10 cellular contexts compared by ENCODE assay signal in genomic region chr1:156060937-156061636, GRCh38. TPM values are rescaled to one million over a fixed set of nuclear protein-coding genes. Genes with fewer than 3 reads are reported as not detected.
DNase-seq lines count a peak whose midpoint lies in the region; ATAC-seq and TF ChIP-seq lines count a peak whose summit lies in the region.
"Had no signal": no experiment of that assay in that cellular context is flagged by ENCODE, and none has a peak within 500 bp of the region (broad histone marks: within the 10 kb centered on the region; RNA-seq: fewer than 3 reads in every experiment).

Gene RAB25 (plus strand): TSS chr1:156061160. CDS start chr1:156061401, 241 bp downstream.

- no peaks in the 10 kb centered on the region for H3K9me3 ChIP-seq in PC-9 (ENCODE audit: insufficient read depth, low read depth)
- H3K9me3 ChIP-seq in iPS-18a (ENCODE audit: control insufficient read depth, low read depth, low read length), result no peaks in the 10 kb centered on the region

- peak within 1 kb of the TSS; percentile 94 for H3K4me2 ChIP-seq in PC-9

- in situ Hi-C loops in ACHN (cut with HindIII; ENCODE audit: low pct_ligation_motif_present, low pct_unique_long_range_greater_than_20kb, low sequenced_read_pairs), result no loop called here

- CTCF ChIA-PET in PC-9 (lab: Charles Lee), result interaction anchor here (0.5 to 0.6 kb wide), 4 partner anchors 122 to 1204 kb away, joined by 3 to 12 read pairs (median 4); no protein-coding TSS in a partner anchor

- peak within 1 kb of the TSS in 3 of 4 donors; percentile 17 to 55 (median 35) for H3K4me3 Mint-ChIP-seq in IgD-negative memory B cell
- H3K4me3 Mint-ChIP-seq in stimulated activated effector memory CD8-positive, alpha-beta T cell treated with anti-CD3 and anti-CD28 coated beads, Interleukin-12 subunit alpha, Interleukin-12 subunit beta, amount 100 ng/mL, for 72 hours, result no peak within 1 kb of the TSS

- intact Hi-C loops in PC-9 (cut with micrococcal nuclease; ENCODE audit: unreplicated experiment), result loop anchor here (1.0 to 5.0 kb wide), 3 partner anchors 22 to 99 kb away; partner anchors contain the start of gene MEX3A

- no peak within 1 kb of the TSS for H3K27ac Mint-ChIP-seq in IgD-negative memory B cell
- H3K27ac Mint-ChIP-seq in stimulated activated effector memory CD8-positive, alpha-beta T cell treated with anti-CD3 and anti-CD28 coated beads, Interleukin-12 subunit alpha, Interleukin-12 subunit beta, amount 100 ng/mL, for 72 hours, result peak within 1 kb of the TSS; percentile 52

- POLR2A ChIA-PET in PC-9 (lab: Charles Lee; ENCODE audit: unreplicated experiment), result interaction anchor here (0.6 to 0.8 kb wide), 7 partner anchors 46 to 649 kb away, joined by 3 to 8 read pairs (median 3); partner anchors contain the start of gene ARHGEF2

- no peaks in the 10 kb centered on the region for H3K27me3 ChIP-seq in PC-9 (ENCODE audit: insufficient read depth, low read depth)
- no peaks in the 10 kb centered on the region for H3K27me3 ChIP-seq in iPS-18a (ENCODE audit: control insufficient read depth, insufficient read depth, low read length)

- H3K36me3 ChIP-seq in PC-9 (ENCODE audit: low read depth) (peaks cover 7% of the 10 kb centered on the region; the same call in 1 of the 2 replicates), iPS-18a (ENCODE audit: control insufficient read depth, low read depth, low read length) (peaks cover 3% of the 10 kb centered on the region)

- no peak for TF ChIP-seq CTCF in PC-9 (conservative IDR thresholded peaks at IDR 0.05)

- ATAC-seq in stimulated activated effector memory CD8-positive, alpha-beta T cell treated with anti-CD3 and anti-CD28 coated beads, Interleukin-12 subunit alpha, Interleukin-12 subunit beta, amount 100 ng/mL, for 72 hours, result no peak

- DNase-seq in PC-9 (peak; percentile 90 to 92), AG08395 (ENCODE audit: low spot score) (no peak), ACHN (no peak), dermis blood vessel endothelial cell (no peak)
- no peak for DNase-seq in stimulated activated effector memory CD8-positive, alpha-beta T cell treated with anti-CD3 and anti-CD28 coated beads, Interleukin-12 subunit alpha, Interleukin-12 subunit beta, amount 100 ng/mL, for 72 hours (ENCODE audit: low spot score in 2 of 2)
- DNase-seq: activated CD4-positive, alpha-beta T cell treated with anti-CD3 and anti-CD28 coated beads for 4 hours; retina had no signal

- peak within 1 kb of the TSS; percentile 61 for H3K27ac ChIP-seq in PC-9
- H3K27ac ChIP-seq in iPS-18a (ENCODE audit: low read length), result peak within 1 kb of the TSS; percentile 95

- no peaks in the 10 kb centered on the region for H3K27me3 Mint-ChIP-seq in IgD-negative memory B cell

- peaks cover 22% of the 10 kb centered on the region for H3F3A ChIP-seq in PC-9 (ENCODE audit: insufficient read depth, low read depth)

- peaks cover 28% of the 10 kb centered on the region for H4K20me1 ChIP-seq in PC-9 (ENCODE audit: insufficient read depth)

- H3K9me2 ChIP-seq in PC-9 (ENCODE audit: insufficient read depth), result no peaks in the 10 kb centered on the region

- TSS peak; percentile 70 for BruUV-seq in PC-9 (replicated peaks; lab: Mats Ljungman, UMichigan)

- peak within 1 kb of the TSS; percentile 93 for H2AFZ ChIP-seq in PC-9

- peak within 1 kb of the TSS; percentile 61 for H3K9ac ChIP-seq in iPS-18a (ENCODE audit: low read length)

- H3K4me1 Mint-ChIP-seq in IgD-negative memory B cell, result peaks cover 3 to 5% (median 3%) of the 10 kb centered on the region in 3 donors
- H3K4me1 Mint-ChIP-seq in stimulated activated effector memory CD8-positive, alpha-beta T cell treated with anti-CD3 and anti-CD28 coated beads, Interleukin-12 subunit alpha, Interleukin-12 subunit beta, amount 100 ng/mL, for 72 hours, result peaks cover 23% of the 10 kb centered on the region

- H3K4me3 ChIP-seq in PC-9, result peak within 1 kb of the TSS; percentile 64
- peak within 1 kb of the TSS; percentile 65 for H3K4me3 ChIP-seq in iPS-18a (ENCODE audit: low read length)

- no peaks in the 10 kb centered on the region for H3K9me3 Mint-ChIP-seq in IgD-negative memory B cell
- no peaks in the 10 kb centered on the region for H3K9me3 Mint-ChIP-seq in stimulated activated effector memory CD8-positive, alpha-beta T cell treated with anti-CD3 and anti-CD28 coated beads, Interleukin-12 subunit alpha, Interleukin-12 subunit beta, amount 100 ng/mL, for 72 hours

- peaks cover 49% of the 10 kb centered on the region for H3K79me2 ChIP-seq in PC-9 (ENCODE audit: low read depth)

- peaks cover 2% of the 10 kb centered on the region for H3K36me3 Mint-ChIP-seq in IgD-negative memory B cell
- peaks cover 35% of the 10 kb centered on the region for H3K36me3 Mint-ChIP-seq in stimulated activated effector memory CD8-positive, alpha-beta T cell treated with anti-CD3 and anti-CD28 coated beads, Interleukin-12 subunit alpha, Interleukin-12 subunit beta, amount 100 ng/mL, for 72 hours

- H3K4me1 ChIP-seq in PC-9 (replicated peaks; ENCODE audit: insufficient read depth) (peaks cover 18% of the 10 kb centered on the region), iPS-18a (ENCODE audit: control insufficient read depth, low read depth, low read length) (peaks cover 23% of the 10 kb centered on the region)

RNA-seq across cellular contexts. Expression of gene RAB25, which starts in this region (rescaled TPM):
- 2.9 TPM for polyA plus RNA-seq in IgD-negative memory B cell
- total RNA-seq in PC-9 (2021) (129 and 194 TPM in 2 replicates), dermis blood vessel endothelial cell (not detected in 2 replicates)
- total RNA-seq: glomerular endothelial cell had no signal

Comparison
In these comparisons a context has a peak if more than half of its experiments do, and no peak if none do; other contexts are left out.
1. RNA of gene RAB25 (total RNA-seq): 129 to 194 TPM in PC-9; not detected in dermis blood vessel endothelial cell; every median in the first group is over 100 times any median in the second.
2. DNase-seq: peak in PC-9 (2 of 2); none in stimulated activated effector memory CD8-positive, alpha-beta T cell treated with anti-CD3 and anti-CD28 coated beads, Interleukin-12 subunit alpha, Interleukin-12 subunit beta, amount 100 ng/mL, for 72 hours (0 of 2), AG08395 (single experiment), ACHN (single experiment) and dermis blood vessel endothelial cell (single experiment).